10 cellular contexts compared by ENCODE assay signal in the genomic region with DNA sequence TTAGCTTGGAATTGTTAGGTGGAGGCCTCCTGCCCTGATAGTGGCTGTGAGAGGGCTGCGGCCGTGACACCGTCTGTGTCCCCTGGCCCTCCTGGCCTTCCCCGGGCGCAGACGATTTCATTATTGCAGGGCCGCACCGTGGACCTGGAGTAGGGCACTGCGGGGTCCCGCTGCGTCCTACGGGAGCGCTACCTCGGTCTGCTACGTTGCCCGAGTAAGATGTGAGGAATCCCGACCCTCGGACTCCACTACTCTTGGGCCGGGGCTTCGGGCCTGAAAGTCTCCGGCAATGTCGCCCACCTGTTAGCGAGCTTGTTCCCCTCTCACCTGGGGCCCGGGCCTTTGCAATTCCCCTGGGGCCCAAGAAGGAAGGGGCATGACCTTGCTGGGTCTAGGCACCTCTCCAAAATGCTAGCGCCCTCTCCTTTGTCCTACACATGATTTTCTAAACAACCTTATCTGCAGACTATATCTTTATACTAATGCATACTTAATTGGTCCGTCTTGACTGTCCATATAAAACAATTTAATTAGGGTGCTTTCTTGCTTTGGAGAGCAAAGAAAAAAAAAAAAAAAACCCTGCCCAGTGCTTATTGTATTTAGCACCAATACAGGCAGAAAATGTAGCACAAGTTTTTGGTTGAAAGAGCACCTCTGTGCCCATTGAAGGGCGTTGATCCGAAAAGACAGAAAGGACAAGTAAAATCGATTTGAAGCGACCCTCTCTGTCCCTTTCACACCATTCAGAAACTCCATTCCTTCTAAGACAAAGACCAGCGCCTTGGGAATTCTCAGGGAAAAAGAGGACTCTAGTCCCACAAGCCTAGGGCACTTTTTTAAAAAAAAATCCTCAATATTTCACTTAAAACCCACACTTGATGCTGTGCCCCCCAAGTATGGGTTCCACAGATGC. TPM values are rescaled to one million over a fixed set of nuclear protein-coding genes. Genes with fewer than 3 reads are reported as not detected.
A peak's percentile ranks its signal among the peaks of the same experiment; 100 is the strongest.
DNase-seq lines count a peak whose midpoint lies in the region; ATAC-seq and TF ChIP-seq lines count a peak whose summit lies in the region.
"Had no signal": no experiment of that assay in that cellular context is flagged by ENCODE, and none has a peak within 500 bp of the region (broad histone marks: within the 10 kb centered on the region; RNA-seq: fewer than 3 reads in every experiment).

No MANE protein-coding gene starts in this region.

- no peak overlapping the region for H2BK12ac ChIP-seq in H9 (ENCODE audit: insufficient read length, low read depth, low read length)

- no peak overlapping the region for H4K5ac ChIP-seq in H9 (ENCODE audit: insufficient read length, low read depth, low read length)

- no peak overlapping the region for H2BK20ac ChIP-seq in H9 (ENCODE audit: low read depth, low read length, poor library complexity, severe bottlenecking)

- H3K79me2 ChIP-seq in H9 (ENCODE audit: insufficient read depth, low read length) = no peaks in the 10 kb centered on the region

- H3T11ph ChIP-seq in H9 (ENCODE audit: low read length) = no peak overlapping the region

- peaks cover 16% of the 10 kb centered on the region for H3K23me2 ChIP-seq in H9 (ENCODE audit: insufficient read length, low read depth, low read length, poor library complexity, severe bottlenecking)

- no peaks in the 10 kb centered on the region for H3K79me1 ChIP-seq in H9 (ENCODE audit: insufficient read depth, low read depth, low read length, poor library complexity, severe bottlenecking)

- no peak overlapping the region for H3K18ac ChIP-seq in H9 (ENCODE audit: insufficient read length, low read depth, low read length)

- no peak overlapping the region for H4K91ac ChIP-seq in H9 (ENCODE audit: insufficient read length, low read depth, low read length)

- no peak overlapping the region for H2BK15ac ChIP-seq in H9 (ENCODE audit: low read depth, low read length)

- no peak overlapping the region for H3K23ac ChIP-seq in H9 (ENCODE audit: insufficient read length, low read depth, low read length)

- DNase-seq in H9 (no peak), colonic mucosa (no peak), gastrocnemius medialis (no peak), NCI-H187 treated with DMSO at 0.1 percent for 48 hours (lab: John Stamatoyannopoulos, UW) (no peak), AG08396 (ENCODE audit: low spot score) (no peak)
- DNase-seq: activated T-cell treated with anti-CD3 and anti-CD28 coated beads for 4 hours, NCI-H1930 had no signal

- intact Hi-C loops in colonic mucosa (cut with DNase I) (loop anchor here (10.0 kb wide), 1 partner anchor 911 kb away; no protein-coding TSS in a partner anchor), gastrocnemius medialis (cut with DNase I; ENCODE audit: low total_unique reads) (loop anchor here (5.0 to 10.0 kb wide), 3 partner anchors 469 to 996 kb away; no protein-coding TSS in a partner anchor)

- no peak overlapping the region for H2BK5ac ChIP-seq in H9 (ENCODE audit: insufficient read length, low read length)

- in situ Hi-C loops in gastrocnemius medialis (cut with MboI; ENCODE audit: low sequenced_read_pairs in 4 of 4) = loop anchor here in 1 of 4 donors (25.0 kb wide), 1 partner anchor 1061 kb away; no protein-coding TSS in a partner anchor

- no peak overlapping the region for H3K56ac ChIP-seq in H9 (ENCODE audit: insufficient read length, low read depth, low read length)

- H2AK5ac ChIP-seq in H9 (ENCODE audit: insufficient read length, low read length) = no peak overlapping the region

- no peak overlapping the region for H3K27ac ChIP-seq in H9 (ENCODE audit: insufficient read length, low read depth, low read length)
- H3K27ac ChIP-seq in colonic mucosa = peak overlapping the region; percentile 65
- peak overlapping the region; percentile 81 for H3K27ac ChIP-seq in layer of hippocampus (ENCODE audit: low read depth, low read length)
- peak overlapping the region; percentile 86 to 93 (median 89) for H3K27ac ChIP-seq in gastrocnemius medialis

- TF ChIP-seq CTCF in H9 (conservative IDR thresholded peaks at IDR 0.05) = no peak
- TF ChIP-seq CTCF in colonic mucosa (IDR thresholded peaks at IDR 0.05) = no peak
- TF ChIP-seq CTCF in gastrocnemius medialis (IDR thresholded peaks at IDR 0.05 in 4 of 5, conservative IDR thresholded peaks at IDR 0.05 in 1 of 5) = no peak

- 0 out of 2 replicates have a peak, but pooled peaks cover 3% of the 10 kb centered on the region for H3K4me1 ChIP-seq in H9 (ENCODE audit: insufficient read depth, low read length)
- H3K4me1 ChIP-seq in colonic mucosa = no peaks in the 10 kb centered on the region
- peaks cover 10 to 11% of the 10 kb centered on the region in 2 donors for H3K4me1 ChIP-seq in gastrocnemius medialis

- H2AFZ ChIP-seq in H9 (ENCODE audit: low read length) = no peak overlapping the region

- no peak overlapping the region for H3K4me3 ChIP-seq in colonic mucosa
- peak overlapping the region in 3 of 4 donors; percentile 64 to 71 (median 65) for H3K4me3 ChIP-seq in gastrocnemius medialis

- peaks cover 0 to 5% of the 10 kb centered on the region in 2 experiments; a peak in 2 of 5 replicates for H3K9me3 Mint-ChIP-seq in H9

- no peaks in the 10 kb centered on the region for H3K36me3 Mint-ChIP-seq in H9 (ENCODE audit: insufficient read depth in 1 of 3, low read depth in 3 of 3)

- WGBS in H9 (ENCODE audit: extremely low coverage, insufficient read length, low lambda C conversion rate) = no CpG with 5 or more reads among the region's 31 CpGs

- no peak for TF ChIP-seq POLR2A in gastrocnemius medialis (IDR thresholded peaks at IDR 0.05)

- H3K9me3 ChIP-seq in H9 (ENCODE audit: control insufficient read depth, low read depth, low read length) (no peaks in the 10 kb centered on the region), colonic mucosa (no peaks in the 10 kb centered on the region), gastrocnemius medialis (no peaks in the 10 kb centered on the region)

- no peak overlapping the region for H2BK120ac ChIP-seq in H9 (ENCODE audit: low read depth, low read length, poor library complexity, severe bottlenecking)

- H3K27me3 ChIP-seq in H9 (ENCODE audit: insufficient read depth, low read length) = peaks cover 79% of the 10 kb centered on the region
- peaks cover 52% of the 10 kb centered on the region for H3K27me3 ChIP-seq in colonic mucosa
- peaks cover 30% of the 10 kb centered on the region for H3K27me3 ChIP-seq in layer of hippocampus (ENCODE audit: control insufficient read depth, insufficient read depth, low read length)
- H3K27me3 ChIP-seq in gastrocnemius medialis = peaks cover 44 to 51% (median 45%) of the 10 kb centered on the region in 3 donors

- peaks cover 22 to 61% of the 10 kb centered on the region in 2 experiments for H3K4me1 Mint-ChIP-seq in H9

- no peak overlapping the region for H3K4ac ChIP-seq in H9 (ENCODE audit: low read depth, low read length)

- ATAC-seq in gastrocnemius medialis = no peak
- no peak for ATAC-seq in HG03175 (IDR thresholded peaks at IDR 0.05; ENCODE audit: unreplicated experiment)
- no peak for ATAC-seq in GM18909 (IDR thresholded peaks at IDR 0.05; ENCODE audit: poor library complexity, unreplicated experiment)

- peaks cover 100% of the 10 kb centered on the region for H3K27me3 Mint-ChIP-seq in H9 (ENCODE audit: low read depth)

- no peak overlapping the region for H4K8ac ChIP-seq in H9 (replicated peaks; ENCODE audit: insufficient read length, low read depth, low read length)

- H4K20me1 ChIP-seq in H9 (ENCODE audit: control insufficient read depth, insufficient read depth, insufficient read length) = no peaks in the 10 kb centered on the region

- H3K14ac ChIP-seq in H9 (ENCODE audit: insufficient read depth, low read length) = no peak overlapping the region

- H3K27ac Mint-ChIP-seq in H9 = no peak overlapping the region

- H3K36me3 ChIP-seq in colonic mucosa (no peaks in the 10 kb centered on the region), gastrocnemius medialis (no peaks in the 10 kb centered on the region)

- H3K9ac ChIP-seq in H9 (ENCODE audit: extremely low read depth, insufficient read length, low read length) = no peak overlapping the region
- H3K9ac ChIP-seq in colonic mucosa (ENCODE audit: low read depth in 2 of 2, low read length in 2 of 2) = no peak overlapping the region

- peak overlapping the region; percentile 23 for H3K4me2 ChIP-seq in H9 (ENCODE audit: insufficient read depth, insufficient read length, low read length)

- H3K4me3 Mint-ChIP-seq in H9 = peak overlapping the region in 1 of 2 experiments; percentile 80; a peak in 3 of 5 replicates

RNA-seq across cellular contexts. Expression of a gene that starts 7.0 kb away (rescaled TPM):
- total RNA-seq in H9 (2021) (0.24 TPM in 1 of 2 replicates, not detected in the other), colonic mucosa (10 to 100 TPM; 25.7 to 35.0 TPM), gastrocnemius medialis (10 to 100 TPM in 1 of 4 donors, 1 to 10 TPM in 3; 4.3 to 14.6 (median 9.3) TPM)
